ENCODE assay signal across 15 cellular contexts in genomic region chr18:77223653-77224052, GRCh38. TPM values are rescaled to one million over a fixed set of nuclear protein-coding genes. Genes with fewer than 3 reads are reported as not detected.
DNase-seq lines count a peak whose midpoint lies in the region; ATAC-seq, FAIRE-seq and TF ChIP-seq lines count a peak whose summit lies in the region.
"Had no signal": no experiment of that assay in that cellular context is flagged by ENCODE, and none has a peak within 500 bp of the region (broad histone marks: within the 10 kb centered on the region; RNA-seq: fewer than 3 reads in every experiment).

No MANE protein-coding gene starts in this region.

- no peak for FAIRE-seq in small intestine (lab: Jason Lieb, UNC)
- FAIRE-seq: kidney had no signal

- intact Hi-C loops in sciatic nerve (cut with DNase I): no loop called here

- DNase-seq in AG08396 (ENCODE audit: low spot score) (peak; percentile 20), GM04504 (ENCODE audit: low read depth) (peak; percentile 12), RPMI7951 (ENCODE audit: low read depth) (peak; percentile 71), fibroblast of mammary gland (ENCODE audit: low read depth) (peak; percentile 78), small intestine (no peak), sciatic nerve (ENCODE audit: low spot score) (no peak), GDM1 (lab: John Stamatoyannopoulos, UW) (no peak)
- DNase-seq: CD8-positive, alpha-beta memory T cell; gastrocnemius medialis; Kasumi-1; kidney; NCI-H2171; T-helper 2 cell had no signal

- no peak for TF ChIP-seq CTCF in fibroblast of mammary gland (conservative IDR thresholded peaks at IDR 0.05; ENCODE audit: control insufficient read depth, insufficient read depth, low read depth, low read length)

- no peak for ATAC-seq in HG03196 (IDR thresholded peaks at IDR 0.05; ENCODE audit: unreplicated experiment)
- no peak for ATAC-seq in sciatic nerve

- H3K4me3 ChIP-seq in fibroblast of mammary gland (ENCODE audit: control insufficient read depth, low read depth, low read length) (no peak overlapping the region), small intestine (ENCODE audit: low read depth in 1 of 2, low read length in 2 of 2) (no peak overlapping the region)
- H3K4me3 ChIP-seq: gastrocnemius medialis had no signal

- H3K4me1 ChIP-seq in small intestine (ENCODE audit: control insufficient read depth in 2 of 2, insufficient read depth in 1 of 2, low read depth in 1 of 2, low read length in 1 of 2): peaks cover 0 to 3% of the 10 kb centered on the region in 2 donors
- H3K4me1 ChIP-seq: gastrocnemius medialis had no signal

- H3K27me3 ChIP-seq in small intestine (ENCODE audit: control insufficient read depth in 2 of 2, insufficient read depth in 2 of 2, low read length in 2 of 2): no peaks in the 10 kb centered on the region

- 32 to 51% (median 49%) methylated on average over 1 to 2 of the region's 2 CpGs for WGBS in small intestine, 3 donors

- no peak overlapping the region for H3K27ac ChIP-seq in small intestine (ENCODE audit: low read depth in 1 of 2, low read length in 1 of 2)
- H3K27ac ChIP-seq: gastrocnemius medialis had no signal

- no peaks in the 10 kb centered on the region for H3K36me3 ChIP-seq in small intestine (ENCODE audit: control insufficient read depth in 2 of 2, insufficient read depth in 2 of 2, low read length in 2 of 2)
- H3K36me3 ChIP-seq: gastrocnemius medialis had no signal

- no peaks in the 10 kb centered on the region for H3K9me3 ChIP-seq in small intestine (ENCODE audit: control insufficient read depth, low read depth)
- H3K9me3 ChIP-seq: gastrocnemius medialis had no signal

RNA-seq across cellular contexts. Expression of gene GALR1, which starts 26.0 kb away (rescaled TPM):
- not detected in 2 replicates for total RNA-seq in RPMI7951 (2014; rRNA removed; shearing (Covaris generic))
- 1 to 10 TPM in 1 of 3 donors, not detected in 2; 1.1 TPM for polyA plus RNA-seq in small intestine
- 0.13 TPM for total RNA-seq in sciatic nerve
- total RNA-seq: activated naive CD4-positive, alpha-beta T cell treated with anti-CD3 and anti-CD28 coated beads for 36 hours; CD8-positive, alpha-beta memory T cell; gastrocnemius medialis had no signal
- polyA plus RNA-seq: CD8-positive, alpha-beta memory T cell had no signal

Comparison
In these comparisons a context has a peak if more than half of its experiments do, and no peak if none do; other contexts are left out.
1. DNase-seq: peak in AG08396 (single experiment), GM04504 (single experiment), RPMI7951 (single experiment) and fibroblast of mammary gland (single experiment); none in small intestine (single experiment), sciatic nerve (single experiment) and GDM1 (single experiment).